ENCODE assay signal across 9 cellular contexts in the genomic region with DNA sequence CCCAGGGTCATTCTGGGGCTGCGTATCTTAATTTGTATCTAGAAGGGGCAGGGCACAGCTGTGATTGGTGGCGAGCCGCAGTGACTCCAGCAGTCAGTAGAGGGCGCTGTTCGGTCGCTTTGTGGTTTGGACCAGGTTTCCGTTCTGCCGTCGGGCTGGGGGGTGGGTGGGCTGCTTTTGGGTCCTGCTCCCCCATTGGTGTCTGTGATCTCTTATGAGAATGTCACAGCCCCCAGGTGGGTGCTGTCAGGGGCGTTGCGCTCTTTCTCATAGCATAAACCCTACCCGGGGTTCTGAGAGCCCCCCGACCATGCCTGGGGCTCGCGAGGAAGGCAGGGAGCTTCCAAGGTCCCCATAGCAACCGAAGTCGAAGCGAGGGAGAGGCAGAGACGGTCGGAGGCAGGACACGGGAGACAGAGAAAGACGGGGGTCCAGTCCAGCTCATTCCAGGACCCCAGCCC. TPM values are rescaled to one million over a fixed set of nuclear protein-coding genes. Genes with fewer than 3 reads are reported as not detected.
DNase-seq lines count a peak whose midpoint lies in the region; ATAC-seq, FAIRE-seq and TF ChIP-seq lines count a peak whose summit lies in the region.
"Had no signal": no experiment of that assay in that cellular context is flagged by ENCODE, and none has a peak within 500 bp of the region (broad histone marks: within the 10 kb centered on the region; RNA-seq: fewer than 3 reads in every experiment).

No MANE protein-coding gene starts in this region.

- DNase-seq in D721Med (ENCODE audit: insufficient read length, low spot score) (peak; percentile 69), SKM-1 treated with dmso at 0.1 percent for 144 hours (lab: John Stamatoyannopoulos, UW; ENCODE audit: unreplicated experiment) (peak; percentile 29), right cardiac atrium (peak in 2 of 3 donors; percentile 69 to 78), sciatic nerve (ENCODE audit: low spot score) (no peak), T1000 (lab: John Stamatoyannopoulos, UW) (no peak)
- DNase-seq in activated naive CD8-positive, alpha-beta T cell treated with anti-CD3 and anti-CD28 coated beads, Interleukin-2, amount 50 U/mL, for 16 hours (ENCODE audit: low read depth, low spot score): peak; percentile 42

- 11% methylated on average over 22 of the region's 22 CpGs for WGBS in right cardiac atrium

- H3K27me3 ChIP-seq in KMS-11 (ENCODE audit: insufficient read depth, low read depth) (peaks cover 18% of the 10 kb centered on the region; the same call in 1 of the 2 replicates), right cardiac atrium (ENCODE audit: control insufficient read depth, insufficient read depth) (no peaks in the 10 kb centered on the region)

- peak; percentile 75 for TF ChIP-seq CTCF in D721Med (IDR thresholded peaks at IDR 0.05; ENCODE audit: insufficient read depth, missing control alignments)
- TF ChIP-seq CTCF in KMS-11 (conservative IDR thresholded peaks at IDR 0.05; ENCODE audit: low read depth, low read length): peak; percentile 76

- no peak overlapping the region for H2AFZ ChIP-seq in KMS-11 (ENCODE audit: low read depth)

- ATAC-seq in right cardiac atrium: peak in 1 of 2 donors; percentile 31
- ATAC-seq in sciatic nerve: peak; percentile 57
- no peak for ATAC-seq in GM21390 (IDR thresholded peaks at IDR 0.05; ENCODE audit: unreplicated experiment)

- no peaks in the 10 kb centered on the region for H4K20me1 ChIP-seq in KMS-11 (ENCODE audit: insufficient read depth)

- H3K4me3 ChIP-seq in KMS-11 (IDR thresholded peaks at IDR 0.05; ENCODE audit: insufficient read depth, low read depth, low read length): no peak overlapping the region
- no peak overlapping the region for H3K4me3 ChIP-seq in right cardiac atrium (ENCODE audit: low read length)

- no peaks in the 10 kb centered on the region for H3K4me1 ChIP-seq in KMS-11 (ENCODE audit: low read depth, poor library complexity, severe bottlenecking)
- H3K4me1 ChIP-seq in right cardiac atrium (ENCODE audit: control insufficient read depth, insufficient read depth, low read length): peaks cover 6% of the 10 kb centered on the region

- H3K9me3 ChIP-seq in right cardiac atrium (ENCODE audit: control insufficient read depth, low read length): no peaks in the 10 kb centered on the region

- H3K27ac ChIP-seq in KMS-11: no peak overlapping the region
- no peak overlapping the region for H3K27ac ChIP-seq in right cardiac atrium (ENCODE audit: low read length)

- no peak for FAIRE-seq in D721Med (lab: Jason Lieb, UNC)

- H3K4me2 ChIP-seq in KMS-11: no peak overlapping the region

- no peaks in the 10 kb centered on the region for H3K79me2 ChIP-seq in KMS-11 (ENCODE audit: insufficient read depth, low read depth)

- H3K9ac ChIP-seq in KMS-11: no peak overlapping the region

- intact Hi-C loops in right cardiac atrium (cut with DNase I) (no loop called here), sciatic nerve (cut with DNase I) (no loop called here)

- H3K36me3 ChIP-seq in KMS-11 (ENCODE audit: insufficient read depth): no peaks in the 10 kb centered on the region

RNA-seq across cellular contexts. Expression of gene TFF3, which starts 5.4 kb away (rescaled TPM):
- total RNA-seq in right cardiac atrium (1 to 10 TPM; 1.2 to 2.2 (median 1.7) TPM), sciatic nerve (6.1 TPM)
- 2.6 TPM for polyA plus RNA-seq in right cardiac atrium
- total RNA-seq: T-helper 2 cell treated with Interferon-gamma antibody and Interleukin-4, amounts not matched to agents 100 ng/mL and 5 ng/mL, for 36 hours had no signal

RNA-seq across cellular contexts. Expression of gene TFF2, which starts 41.0 kb away (rescaled TPM):
- total RNA-seq in right cardiac atrium: not detected
- polyA plus RNA-seq in right cardiac atrium: not detected
- not detected for total RNA-seq in sciatic nerve
- total RNA-seq: T-helper 2 cell treated with Interferon-gamma antibody and Interleukin-4, amounts not matched to agents 100 ng/mL and 5 ng/mL, for 36 hours had no signal

RNA-seq across cellular contexts. Expression of gene TFF1, which starts 56.6 kb away (rescaled TPM):
- total RNA-seq in right cardiac atrium (not detected), sciatic nerve (not detected)
- not detected for polyA plus RNA-seq in right cardiac atrium
- total RNA-seq: T-helper 2 cell treated with Interferon-gamma antibody and Interleukin-4, amounts not matched to agents 100 ng/mL and 5 ng/mL, for 36 hours had no signal

Comparison
In these comparisons a context has a peak if more than half of its experiments do, and no peak if none do; other contexts are left out.
1. DNase-seq: peak in D721Med (single experiment), SKM-1 treated with dmso at 0.1 percent for 144 hours (single experiment), activated naive CD8-positive, alpha-beta T cell treated with anti-CD3 and anti-CD28 coated beads, Interleukin-2, amount 50 U/mL, for 16 hours (single experiment) and right cardiac atrium (2 of 3); none in sciatic nerve (single experiment) and T1000 (single experiment).